In genomic region chr1:221621683-221622082, GRCh38 we compare ENCODE assay signal across 1 cellular context.
TF ChIP-seq lines count a peak whose summit lies in the region.

No MANE protein-coding gene starts in this region.

TF ChIP-seq in HepG2, 621 proteins besides CTCF, POLR2A, EP300 and RAD21 (continued from another document):
- TF ChIP-seq, protein P1, sequence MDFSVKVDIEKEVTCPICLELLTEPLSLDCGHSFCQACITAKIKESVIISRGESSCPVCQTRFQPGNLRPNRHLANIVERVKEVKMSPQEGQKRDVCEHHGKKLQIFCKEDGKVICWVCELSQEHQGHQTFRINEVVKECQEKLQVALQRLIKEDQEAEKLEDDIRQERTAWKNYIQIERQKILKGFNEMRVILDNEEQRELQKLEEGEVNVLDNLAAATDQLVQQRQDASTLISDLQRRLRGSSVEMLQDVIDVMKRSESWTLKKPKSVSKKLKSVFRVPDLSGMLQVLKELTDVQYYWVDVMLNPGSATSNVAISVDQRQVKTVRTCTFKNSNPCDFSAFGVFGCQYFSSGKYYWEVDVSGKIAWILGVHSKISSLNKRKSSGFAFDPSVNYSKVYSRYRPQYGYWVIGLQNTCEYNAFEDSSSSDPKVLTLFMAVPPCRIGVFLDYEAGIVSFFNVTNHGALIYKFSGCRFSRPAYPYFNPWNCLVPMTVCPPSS (IDR thresholded peaks at IDR 0.05): no peak
- no peak for TF ChIP-seq CEBPG (CRISPR knock-in tag; IDR thresholded peaks at IDR 0.05)
- TF ChIP-seq BCL6 (CRISPR knock-in tag; IDR thresholded peaks at IDR 0.05): no peak
- TF ChIP-seq, protein P2, sequence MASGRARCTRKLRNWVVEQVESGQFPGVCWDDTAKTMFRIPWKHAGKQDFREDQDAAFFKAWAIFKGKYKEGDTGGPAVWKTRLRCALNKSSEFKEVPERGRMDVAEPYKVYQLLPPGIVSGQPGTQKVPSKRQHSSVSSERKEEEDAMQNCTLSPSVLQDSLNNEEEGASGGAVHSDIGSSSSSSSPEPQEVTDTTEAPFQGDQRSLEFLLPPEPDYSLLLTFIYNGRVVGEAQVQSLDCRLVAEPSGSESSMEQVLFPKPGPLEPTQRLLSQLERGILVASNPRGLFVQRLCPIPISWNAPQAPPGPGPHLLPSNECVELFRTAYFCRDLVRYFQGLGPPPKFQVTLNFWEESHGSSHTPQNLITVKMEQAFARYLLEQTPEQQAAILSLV (CRISPR knock-in tag; IDR thresholded peaks at IDR 0.05; ENCODE audit: borderline replicate concordance): no peak
- TF ChIP-seq PHF20 (CRISPR knock-in tag; IDR thresholded peaks at IDR 0.05): no peak
- no peak for TF ChIP-seq ARNT (IDR thresholded peaks at IDR 0.05)
- TF ChIP-seq KAT2B (IDR thresholded peaks at IDR 0.05; ENCODE audit: borderline replicate concordance, low read depth, low read length): no peak
- TF ChIP-seq HNF4G (IDR thresholded peaks at IDR 0.05; ENCODE audit: borderline replicate concordance, low read depth, low read length): no peak
- no peak for TF ChIP-seq HNF4G (CRISPR knock-in tag; IDR thresholded peaks at IDR 0.05; ENCODE audit: borderline replicate concordance, low read depth)
TF ChIP-seq in HepG2: peak in this region for 0.
